31 cellular contexts compared by ENCODE assay signal in genomic region chr4:69490271-69490670, GRCh38. TPM values are rescaled to one million over a fixed set of nuclear protein-coding genes. Genes with fewer than 3 reads are reported as not detected.
"Had no signal": no experiment of that assay in that cellular context is flagged by ENCODE, and none has a peak within 500 bp of the region (broad histone marks: within the 10 kb centered on the region; RNA-seq: fewer than 3 reads in every experiment).

No MANE protein-coding gene starts in this region.

- ATAC-seq: activated CD4-positive, CD25-positive, alpha-beta regulatory T cell treated with anti-CD3 and anti-CD28 coated beads, Interleukin-2, amount 50 U/mL, for 24 hours; activated CD8-positive, alpha-beta T cell treated with anti-CD3 and anti-CD28 coated beads, Interleukin-2, amount 10 ng/mL, durations not matched to agents 7 days and 5 days; body of pancreas; Panc1 had no signal

- DNase-seq: activated CD4-positive, alpha-beta T cell treated with anti-CD3 and anti-CD28 coated beads for 4 hours; activated CD8-positive, alpha-beta memory T cell treated with anti-CD3 and anti-CD28 coated beads, Interleukin-2, amount 50 U/mL, for 48 hours; activated CD8-positive, alpha-beta T cell treated with anti-CD3 and anti-CD28 coated beads, Interleukin-2, amount 10 ng/mL, durations not matched to agents 7 days and 5 days; activated naive CD4-positive, alpha-beta T cell treated with anti-CD3 and anti-CD28 coated beads, Interleukin-2, amount 50 U/mL, for 16 hours; activated naive CD8-positive, alpha-beta T cell treated with anti-CD3 and anti-CD28 coated beads, Interleukin-2, amount 10 ng/mL, durations not matched to agents 7 days and 5 days; activated T-cell treated with anti-CD3 and anti-CD28 coated beads, Interleukin-2, amount 50 U/mL, for 1 hour; adrenal gland; anterior cingulate cortex; body of pancreas; MG63; MV-4-11; NCI-H1092 treated with DMSO at 0.1 percent for 48 hours; NCI-H1417 treated with DMSO at 0.1 percent for 48 hours; NCI-H1694; NCI-H2029; NCI-H2107; NCI-H2171 treated with DMSO at 0.1 percent for 48 hours; NCI-H226; NCI-H526; NCI-H82; OCI-M1; Right ventricle myocardium superior; SJCRH30; SK-N-SH; T-helper 1 cell; WERI-Rb-1 had no signal

- H3K4me3 ChIP-seq: adrenal gland, body of pancreas, MG63, SJCRH30 had no signal

RNA-seq across cellular contexts. Expression of gene UGT2B4, which starts 5.4 kb away (rescaled TPM):
- total RNA-seq: activated CD8-positive, alpha-beta T cell treated with anti-CD3 and anti-CD28 coated beads, Interleukin-2, amount 10 ng/mL, durations not matched to agents 7 days and 5 days; activated naive CD8-positive, alpha-beta T cell treated with anti-CD3 and anti-CD28 coated beads, Interleukin-2, amount 10 ng/mL, durations not matched to agents 7 days and 5 days; body of pancreas; bronchial epithelial cell; NCI-H460; T-helper 2 cell treated with Interferon-gamma antibody and Interleukin-4, amounts not matched to agents 100 ng/mL and 5 ng/mL, for 36 hours had no signal
